ENCODE assay signal across 23 cellular contexts in the genomic region with DNA sequence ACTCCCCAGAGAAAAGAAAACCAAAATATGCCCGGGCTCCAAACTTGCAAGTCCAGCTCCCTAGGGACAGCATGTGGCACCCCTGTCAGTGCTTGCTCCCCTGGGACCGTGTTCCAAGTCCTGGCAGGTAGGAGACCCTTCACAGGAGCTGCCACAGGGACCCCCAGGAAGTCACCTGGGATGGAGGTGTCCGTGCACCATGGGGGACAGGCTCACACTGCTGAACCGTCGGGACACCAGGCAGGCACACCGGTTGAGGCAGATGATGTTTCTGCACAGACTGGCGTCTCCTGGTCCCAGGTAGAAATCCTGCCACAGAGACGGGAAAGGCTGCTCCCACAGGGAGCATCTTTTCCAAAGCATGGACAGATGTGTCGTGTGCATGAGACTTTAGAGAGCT. TPM values are rescaled to one million over a fixed set of nuclear protein-coding genes. Genes with fewer than 3 reads are reported as not detected.
A peak's percentile ranks its signal among the peaks of the same experiment; 100 is the strongest.
DNase-seq lines count a peak whose midpoint lies in the region; ATAC-seq and TF ChIP-seq lines count a peak whose summit lies in the region.
"Had no signal": no experiment of that assay in that cellular context is flagged by ENCODE, and none has a peak within 500 bp of the region (broad histone marks: within the 10 kb centered on the region; RNA-seq: fewer than 3 reads in every experiment).

No MANE protein-coding gene starts in this region.

- H3K9me3 Mint-ChIP-seq in activated CD8-positive, alpha-beta memory T cell treated with anti-CD3 and anti-CD28 coated beads, Interleukin-2, amount 10 ng/mL, durations not matched to agents 7 days and 5 days (ENCODE audit: low read depth) = no peaks in the 10 kb centered on the region

- no peaks in the 10 kb centered on the region for H3K36me3 ChIP-seq in H7 (replicated peaks; ENCODE audit: control insufficient read depth, insufficient read depth, low read length)
- no peaks in the 10 kb centered on the region for H3K36me3 ChIP-seq in mammary epithelial cell (ENCODE audit: insufficient read depth, low read length)
- H3K36me3 ChIP-seq: BE2C had no signal

- peak; percentile 47 for DNase-seq in activated CD8-positive, alpha-beta memory T cell treated with anti-CD3 and anti-CD28 coated beads for 24 hours
- DNase-seq in activated CD8-positive, alpha-beta memory T cell treated with anti-CD3 and anti-CD28 coated beads, Interleukin-2, amount 10 ng/mL, durations not matched to agents 7 days and 5 days = no peak
- DNase-seq in H7 = peak; percentile 20
- DNase-seq in coronary artery (ENCODE audit: low spot score) = peak; percentile 49
- DNase-seq in mucosa of gallbladder (ENCODE audit: low spot score) = peak; percentile 2
- no peak for DNase-seq in mammary epithelial cell
- no peak for DNase-seq in ureter (ENCODE audit: low spot score)
- DNase-seq in glomerular visceral epithelial cell (ENCODE audit: extremely low spot score) = no peak
- DNase-seq: BE2C; Caco-2; CD4-positive, CD25-positive, alpha-beta regulatory T cell; DMS153; GDM1; GM23248; NCI-H1105; NCI-H2081 treated with DMSO at 0.1 percent for 48 hours; NCI-H510A; NCI-H774; SHP77 had no signal

- H3K79me2 ChIP-seq in mammary epithelial cell (ENCODE audit: insufficient read depth, low read length) = no peaks in the 10 kb centered on the region

- dilution Hi-C loops in mammary epithelial cell (cut with HindIII; ENCODE audit: low sequenced_read_pairs) = no loop called here

- no peak overlapping the region for H3K9ac ChIP-seq in mammary epithelial cell (ENCODE audit: insufficient read depth, low read length)
- H3K9ac ChIP-seq: GM23248 had no signal

- H3K4me3 Mint-ChIP-seq in activated CD8-positive, alpha-beta memory T cell treated with anti-CD3 and anti-CD28 coated beads, Interleukin-2, amount 10 ng/mL, durations not matched to agents 7 days and 5 days = no peak overlapping the region
- H3K4me3 Mint-ChIP-seq: CD4-positive, CD25-positive, alpha-beta regulatory T cell had no signal

- TF ChIP-seq CTCF in coronary artery (IDR thresholded peaks at IDR 0.05) (no peak), mammary epithelial cell (conservative IDR thresholded peaks at IDR 0.05 in 1 of 2, IDR thresholded peaks at IDR 0.05 in 1 of 2; ENCODE audit: extremely low read depth in 1 of 2, insufficient read depth in 1 of 2, low read depth in 1 of 2, low read length in 2 of 2) (no peak)

- H4K20me1 ChIP-seq in mammary epithelial cell (ENCODE audit: insufficient read depth, low read length) = no peaks in the 10 kb centered on the region

- H3K27ac ChIP-seq in coronary artery (no peak overlapping the region), mammary epithelial cell (ENCODE audit: insufficient read depth, low read depth, low read length) (no peak overlapping the region)
- H3K27ac ChIP-seq: GM23248 had no signal

- H3K4me3 ChIP-seq in H7 (ENCODE audit: insufficient read depth, low read depth, low read length) (no peak overlapping the region), coronary artery (no peak overlapping the region), mammary epithelial cell (replicated peaks in 1 of 3; ENCODE audit: insufficient read depth in 1 of 3, low read depth in 2 of 3, low read length in 3 of 3) (no peak overlapping the region)
- H3K4me3 ChIP-seq: GM23248, K562 had no signal

- WGBS in mammary epithelial cell (ENCODE audit: low coverage, missing lambda C conversion rate) = 65% methylated on average over 8 of the region's 9 CpGs

- H3K27me3 Mint-ChIP-seq in activated CD8-positive, alpha-beta memory T cell treated with anti-CD3 and anti-CD28 coated beads, Interleukin-2, amount 10 ng/mL, durations not matched to agents 7 days and 5 days = peaks cover 8% of the 10 kb centered on the region
- H3K27me3 Mint-ChIP-seq: CD4-positive, CD25-positive, alpha-beta regulatory T cell had no signal

- ATAC-seq in activated CD8-positive, alpha-beta memory T cell treated with anti-CD3 and anti-CD28 coated beads, Interleukin-2, amount 10 ng/mL, durations not matched to agents 7 days and 5 days = no peak
- ATAC-seq: K562 had no signal

- intact Hi-C loops in mammary epithelial cell (cut with micrococcal nuclease) = no loop called here

- CTCF ChIA-PET in activated CD8-positive, alpha-beta memory T cell treated with anti-CD3 and anti-CD28 coated beads, Interleukin-2, amount 10 ng/mL, durations not matched to agents 7 days and 5 days (lab: Charles Lee) = no interaction called here
- CTCF ChIA-PET in mammary epithelial cell (lab: Charles Lee; ENCODE audit: low non-redundant PET) = no interaction called here

- no peaks in the 10 kb centered on the region for H3K9me3 ChIP-seq in mammary epithelial cell (replicated peaks; ENCODE audit: insufficient read depth, low read length)
- H3K9me3 ChIP-seq: BE2C, Caco-2 had no signal

- no peak overlapping the region for H3K4me2 ChIP-seq in mammary epithelial cell (ENCODE audit: insufficient read depth, low read depth, low read length)

- H3K36me3 Mint-ChIP-seq in activated CD8-positive, alpha-beta memory T cell treated with anti-CD3 and anti-CD28 coated beads, Interleukin-2, amount 10 ng/mL, durations not matched to agents 7 days and 5 days = no peaks in the 10 kb centered on the region
- H3K36me3 Mint-ChIP-seq: CD4-positive, CD25-positive, alpha-beta regulatory T cell had no signal

- no peaks in the 10 kb centered on the region for H3K4me1 ChIP-seq in mammary epithelial cell (ENCODE audit: insufficient read depth, low read length)
- H3K4me1 ChIP-seq: BE2C, Caco-2 had no signal

- in situ Hi-C loops in mammary epithelial cell (cut with MboI; ENCODE audit: low sequenced_read_pairs in 2 of 2) = no loop called here

- no peak overlapping the region for H3K27ac Mint-ChIP-seq in activated CD8-positive, alpha-beta memory T cell treated with anti-CD3 and anti-CD28 coated beads, Interleukin-2, amount 10 ng/mL, durations not matched to agents 7 days and 5 days
- H3K27ac Mint-ChIP-seq: CD4-positive, CD25-positive, alpha-beta regulatory T cell had no signal

- H2AFZ ChIP-seq in mammary epithelial cell (ENCODE audit: low read depth, low read length) = no peak overlapping the region
- H2AFZ ChIP-seq: GM23248 had no signal

- no peaks in the 10 kb centered on the region for H3K4me1 Mint-ChIP-seq in activated CD8-positive, alpha-beta memory T cell treated with anti-CD3 and anti-CD28 coated beads, Interleukin-2, amount 10 ng/mL, durations not matched to agents 7 days and 5 days

- no TSS peak for BruUV-seq in mammary epithelial cell (replicated peaks; lab: Mats Ljungman, UMichigan)

- H3K27me3 ChIP-seq in H7 (ENCODE audit: control insufficient read depth, insufficient read depth, low read length) = peaks cover under 1% of the 10 kb centered on the region; the same call in 1 of the 2 replicates
- peaks cover under 1% of the 10 kb centered on the region for H3K27me3 ChIP-seq in mammary epithelial cell (ENCODE audit: insufficient read depth, low read length)
- H3K27me3 ChIP-seq: BE2C had no signal

RNA-seq across cellular contexts. Expression of gene PROZ, which starts 11.7 kb away (rescaled TPM):
- not detected for total RNA-seq in activated CD8-positive, alpha-beta memory T cell treated with anti-CD3 and anti-CD28 coated beads, Interleukin-2, amount 10 ng/mL, durations not matched to agents 7 days and 5 days
- not detected in 2 replicates for total RNA-seq in H7 (2014; rRNA removed; shearing (Covaris generic))
- total RNA-seq in mucosa of gallbladder (not detected), mammary epithelial cell (not detected), ureter (not detected)
- polyA plus RNA-seq in mammary epithelial cell = not detected
- not detected for polyA minus RNA-seq in mammary epithelial cell
- total RNA-seq: A172; Caco-2; CD4-positive, CD25-positive, alpha-beta regulatory T cell; Daoy; GM23248; K562; OCI-LY7 had no signal
- polyA plus RNA-seq: GM23248, K562 had no signal

RNA-seq across cellular contexts. Expression of gene F10, which starts 24.2 kb away (rescaled TPM):
- total RNA-seq in activated CD8-positive, alpha-beta memory T cell treated with anti-CD3 and anti-CD28 coated beads, Interleukin-2, amount 10 ng/mL, durations not matched to agents 7 days and 5 days = not detected
- total RNA-seq in H7 (2014; rRNA removed; shearing (Covaris generic)) = 1.3 and 2.1 TPM in 2 replicates
- total RNA-seq in mucosa of gallbladder (8.2 TPM), mammary epithelial cell (not detected), ureter (9.4 TPM)
- polyA plus RNA-seq in mammary epithelial cell = not detected
- polyA minus RNA-seq in mammary epithelial cell = not detected
- total RNA-seq: CD4-positive, CD25-positive, alpha-beta regulatory T cell; Daoy; OCI-LY7 had no signal

RNA-seq across cellular contexts. Expression of gene F7, which starts 41.2 kb away (rescaled TPM):
- total RNA-seq in activated CD8-positive, alpha-beta memory T cell treated with anti-CD3 and anti-CD28 coated beads, Interleukin-2, amount 10 ng/mL, durations not matched to agents 7 days and 5 days = not detected
- total RNA-seq in H7 (2014; rRNA removed; shearing (Covaris generic)) = 0.28 and 1.5 TPM in 2 replicates
- total RNA-seq in mucosa of gallbladder = 0.26 TPM
- total RNA-seq in mammary epithelial cell = not detected
- polyA plus RNA-seq in mammary epithelial cell = not detected
- polyA minus RNA-seq in mammary epithelial cell = not detected
- total RNA-seq in ureter = not detected
- total RNA-seq: A172; CD4-positive, CD25-positive, alpha-beta regulatory T cell; GM23248; K562; OCI-LY7 had no signal
- polyA plus RNA-seq: CD4-positive, CD25-positive, alpha-beta regulatory T cell; GM23248; K562 had no signal

Comparison
In these comparisons a context has a peak if more than half of its experiments do, and no peak if none do; other contexts are left out.
1. DNase-seq: peak in activated CD8-positive, alpha-beta memory T cell treated with anti-CD3 and anti-CD28 coated beads for 24 hours (single experiment), H7 (single experiment), coronary artery (single experiment) and mucosa of gallbladder (single experiment); none in activated CD8-positive, alpha-beta memory T cell treated with anti-CD3 and anti-CD28 coated beads, Interleukin-2, amount 10 ng/mL, durations not matched to agents 7 days and 5 days (single experiment), mammary epithelial cell (single experiment), ureter (single experiment) and glomerular visceral epithelial cell (single experiment).